ENCODE assay signal across 1 cellular context in the genomic region with DNA sequence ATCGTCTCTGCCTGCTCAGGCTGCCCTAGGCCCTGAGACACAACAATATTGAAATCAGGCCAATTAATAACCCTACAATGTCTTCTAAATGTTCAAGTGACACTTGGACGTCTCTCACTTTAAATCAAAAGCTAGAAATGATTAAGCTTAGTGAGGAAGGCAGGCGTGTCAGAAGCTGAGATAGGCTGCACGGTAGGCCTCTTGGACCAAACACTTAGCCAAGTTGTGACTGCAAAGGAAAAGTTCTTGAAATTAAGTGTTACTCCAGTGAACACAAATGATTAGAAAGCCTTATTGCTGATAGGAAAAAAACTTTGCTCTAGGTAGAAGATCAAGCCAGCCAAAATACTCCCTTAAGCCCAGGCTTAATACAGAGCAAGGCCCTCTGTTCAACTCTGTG.
TF ChIP-seq lines count a peak whose summit lies in the region.

No MANE protein-coding gene starts in this region.

TF ChIP-seq in H1, 55 proteins besides CTCF, POLR2A, EP300 and RAD21:
- TF ChIP-seq TAF7 (optimal IDR thresholded peaks at IDR 0.05; ENCODE audit: borderline replicate concordance, low read depth, low read length) = no peak
- TF ChIP-seq RNF2 (IDR thresholded peaks at IDR 0.05; ENCODE audit: borderline replicate concordance, low read depth, low read length, missing control alignments, poor library complexity, severe bottlenecking) = no peak
- TF ChIP-seq KDM4A (IDR thresholded peaks at IDR 0.05; ENCODE audit: low read depth, low read length, severe bottlenecking) = no peak
- no peak for TF ChIP-seq KDM1A (IDR thresholded peaks at IDR 0.05; ENCODE audit: borderline replicate concordance, low read length)
- TF ChIP-seq BCL11A (IDR thresholded peaks at IDR 0.05; ENCODE audit: low read depth in 2 of 2, low read length in 2 of 2) = no peak
- no peak for TF ChIP-seq TAF1 (IDR thresholded peaks at IDR 0.05; ENCODE audit: low read depth, low read length)
- TF ChIP-seq BRCA1 (IDR thresholded peaks at IDR 0.05; ENCODE audit: low read depth, low read length) = no peak
- TF ChIP-seq SP4 (IDR thresholded peaks at IDR 0.05; ENCODE audit: low read length) = no peak
- no peak for TF ChIP-seq GTF2F1 (IDR thresholded peaks at IDR 0.05; ENCODE audit: borderline replicate concordance, low read depth, low read length)
- TF ChIP-seq, protein P1, sequence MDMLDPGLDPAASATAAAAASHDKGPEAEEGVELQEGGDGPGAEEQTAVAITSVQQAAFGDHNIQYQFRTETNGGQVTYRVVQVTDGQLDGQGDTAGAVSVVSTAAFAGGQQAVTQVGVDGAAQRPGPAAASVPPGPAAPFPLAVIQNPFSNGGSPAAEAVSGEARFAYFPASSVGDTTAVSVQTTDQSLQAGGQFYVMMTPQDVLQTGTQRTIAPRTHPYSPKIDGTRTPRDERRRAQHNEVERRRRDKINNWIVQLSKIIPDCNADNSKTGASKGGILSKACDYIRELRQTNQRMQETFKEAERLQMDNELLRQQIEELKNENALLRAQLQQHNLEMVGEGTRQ (IDR thresholded peaks at IDR 0.05; ENCODE audit: low read length) = no peak
- TF ChIP-seq SIN3A (conservative IDR thresholded peaks at IDR 0.05 in 1 of 2, IDR thresholded peaks at IDR 0.05 in 1 of 2; ENCODE audit: low read depth in 1 of 2, low read length in 2 of 2) = no peak
